Comparison of ENCODE assay signal across 17 cellular contexts in the genomic region with DNA sequence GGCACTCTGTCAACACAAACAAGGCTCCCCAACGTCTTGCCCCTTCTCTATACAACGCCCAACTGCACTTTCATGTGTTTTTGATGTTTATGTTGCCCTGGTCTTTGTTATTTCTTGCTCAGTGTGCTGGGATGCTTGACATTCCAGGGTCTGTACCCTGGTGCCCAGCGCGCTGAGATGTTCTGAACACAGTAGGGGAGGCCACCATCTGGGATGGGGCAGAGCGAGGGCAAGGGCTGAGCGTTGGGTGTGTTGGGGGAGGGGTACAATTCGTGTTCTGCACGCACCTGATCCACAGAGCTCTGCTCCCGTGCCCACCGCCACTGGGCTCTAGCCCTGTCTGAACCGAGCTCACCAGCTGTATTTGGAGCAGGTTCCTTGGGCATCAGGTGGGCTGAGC. TPM values are rescaled to one million over a fixed set of nuclear protein-coding genes. Genes with fewer than 3 reads are reported as not detected.
DNase-seq lines count a peak whose midpoint lies in the region; ATAC-seq and TF ChIP-seq lines count a peak whose summit lies in the region.
"Had no signal": no experiment of that assay in that cellular context is flagged by ENCODE, and none has a peak within 500 bp of the region (broad histone marks: within the 10 kb centered on the region; RNA-seq: fewer than 3 reads in every experiment).

No MANE protein-coding gene starts in this region.

- TF ChIP-seq CTCF in IMR-90 (conservative IDR thresholded peaks at IDR 0.05; ENCODE audit: low read depth, low read length) (no peak), spleen (IDR thresholded peaks at IDR 0.05 in 8 of 11, conservative IDR thresholded peaks at IDR 0.05 in 3 of 11) (no peak), body of pancreas (IDR thresholded peaks at IDR 0.05) (no peak)

- ATAC-seq in IMR-90 (ENCODE audit: low read depth) (peak; percentile 50), body of pancreas (no peak), HG03159 (IDR thresholded peaks at IDR 0.05; ENCODE audit: unreplicated experiment) (no peak), GM21825 (IDR thresholded peaks at IDR 0.05; ENCODE audit: unreplicated experiment) (no peak)
- ATAC-seq: Panc1 had no signal

- H2BK120ac ChIP-seq in IMR-90 (ENCODE audit: low read depth, low read length) (no peak overlapping the region), mesenchymal stem cell (ENCODE audit: low read depth, low read length) (no peak overlapping the region)

- H4K5ac ChIP-seq in IMR-90 (ENCODE audit: low read depth, low read length): no peak overlapping the region

- DNase-seq in IMR-90 (no peak), adipocyte (ENCODE audit: low read depth) (peak; percentile 11), mesenchymal stem cell (no peak), spleen (peak; percentile 49), body of pancreas (no peak)
- DNase-seq: DMS79, MM.1S, NCI-H1092, NCI-H146, NCI-H2029 treated with DMSO at 0.1 percent for 48 hours, NCI-H2171, Right ventricle myocardium superior had no signal

- H3K18ac ChIP-seq in IMR-90 (ENCODE audit: low read depth, low read length) (no peak overlapping the region), mesenchymal stem cell (ENCODE audit: low read depth in 1 of 2, low read length in 2 of 2) (no peak overlapping the region)

- no peak overlapping the region for H3K56ac ChIP-seq in IMR-90 (ENCODE audit: extremely low read depth, insufficient read depth, low read length)

- H3K27me3 ChIP-seq in IMR-90 (ENCODE audit: control insufficient read depth, insufficient read depth, low read length) (no peaks in the 10 kb centered on the region), adipocyte (replicated peaks; ENCODE audit: control insufficient read depth, insufficient read depth, low read length) (no peaks in the 10 kb centered on the region), mesenchymal stem cell (ENCODE audit: control insufficient read depth in 1 of 2, insufficient read depth in 1 of 2, low read length in 2 of 2) (no peaks in the 10 kb centered on the region), spleen (replicated peaks in 1 of 7) (no peaks in the 10 kb centered on the region), body of pancreas (no peaks in the 10 kb centered on the region)

- BruUV-seq in IMR-90 (replicated peaks; lab: Mats Ljungman, UMichigan): no TSS peak

- in situ Hi-C loops in IMR-90 (cut with MboI; ENCODE audit: low sequenced_read_pairs): no loop called here

- H3K9me1 ChIP-seq in IMR-90 (ENCODE audit: insufficient read depth, low read length): peaks cover 18% of the 10 kb centered on the region

- no peak overlapping the region for H3K9ac ChIP-seq in IMR-90 (ENCODE audit: low read depth, low read length)
- no peak overlapping the region for H3K9ac ChIP-seq in adipocyte (ENCODE audit: low read length)
- H3K9ac ChIP-seq in mesenchymal stem cell (ENCODE audit: low read length): no peak overlapping the region

- H3K23ac ChIP-seq in IMR-90 (ENCODE audit: low read depth, low read length): no peak overlapping the region
- no peak overlapping the region for H3K23ac ChIP-seq in mesenchymal stem cell (ENCODE audit: low read length in 2 of 2)

- H3K9me3 ChIP-seq in IMR-90 (ENCODE audit: control insufficient read depth, insufficient read depth, low read length) (no peaks in the 10 kb centered on the region), adipocyte (ENCODE audit: control insufficient read depth, low read length) (no peaks in the 10 kb centered on the region), mesenchymal stem cell (ENCODE audit: control insufficient read depth, low read length) (no peaks in the 10 kb centered on the region), spleen (no peaks in the 10 kb centered on the region), body of pancreas (no peaks in the 10 kb centered on the region)

- 0 out of 2 replicates have a peak overlapping the region, but pooled peaks have one; percentile 21 for H3K14ac ChIP-seq in IMR-90 (replicated peaks; ENCODE audit: low read depth, low read length)
- no peak overlapping the region for H3K14ac ChIP-seq in mesenchymal stem cell (ENCODE audit: low read length in 2 of 2)

- H3K36me3 ChIP-seq in IMR-90 (ENCODE audit: control insufficient read depth, insufficient read depth, low read length) (peaks cover 3% of the 10 kb centered on the region; the same call in 1 of the 2 replicates), adipocyte (ENCODE audit: control insufficient read depth, insufficient read depth, low read length, severe bottlenecking) (peaks cover 33% of the 10 kb centered on the region), mesenchymal stem cell (ENCODE audit: control insufficient read depth in 1 of 2, insufficient read depth in 2 of 2, low read depth in 1 of 2, low read length in 2 of 2) (peaks cover 69 to 83% of the 10 kb centered on the region in 2 experiments), spleen (no peaks in the 10 kb centered on the region), body of pancreas (replicated peaks in 1 of 2; ENCODE audit: insufficient read depth in 1 of 2, low read depth in 2 of 2) (no peaks in the 10 kb centered on the region)

- H3K4me1 ChIP-seq in IMR-90 (ENCODE audit: control insufficient read depth, insufficient read depth, low read length) (peaks cover 11% of the 10 kb centered on the region), adipocyte (ENCODE audit: control insufficient read depth, insufficient read depth, low read length) (peaks cover 17% of the 10 kb centered on the region), mesenchymal stem cell (ENCODE audit: control insufficient read depth, insufficient read depth, low read depth, low read length) (peaks cover 39% of the 10 kb centered on the region), spleen (peaks cover 0 to 9% (median 4%) of the 10 kb centered on the region in 6 donors), body of pancreas (no peaks in the 10 kb centered on the region)

- H2BK12ac ChIP-seq in mesenchymal stem cell (ENCODE audit: low read length in 2 of 2): no peak overlapping the region

- H2AK5ac ChIP-seq in IMR-90 (ENCODE audit: low read depth, low read length) (no peak overlapping the region), mesenchymal stem cell (ENCODE audit: low read length, severe bottlenecking) (peak overlapping the region; percentile 33)

- TF ChIP-seq POLR2A in IMR-90 (IDR thresholded peaks at IDR 0.05; ENCODE audit: low read depth, low read length): no peak
- no peak for TF ChIP-seq POLR2A in spleen (IDR thresholded peaks at IDR 0.05)
- no peak for TF ChIP-seq POLR2A in body of pancreas (IDR thresholded peaks at IDR 0.05)

- H4K8ac ChIP-seq in IMR-90 (ENCODE audit: low read depth in 2 of 2, low read length in 2 of 2) (no peak overlapping the region), mesenchymal stem cell (ENCODE audit: low read length) (no peak overlapping the region)

- no peak overlapping the region for H3K27ac ChIP-seq in IMR-90 (ENCODE audit: insufficient read depth, low read length)
- peak overlapping the region; percentile 61 for H3K27ac ChIP-seq in mesenchymal stem cell (ENCODE audit: low read length, poor library complexity, severe bottlenecking)
- H3K27ac ChIP-seq in spleen: no peak overlapping the region
- no peak overlapping the region for H3K27ac ChIP-seq in body of pancreas
- H3K27ac ChIP-seq: C4-2B, SK-N-MC had no signal

- no peak overlapping the region for H3K4me2 ChIP-seq in IMR-90 (ENCODE audit: low read depth, low read length)
- no peak overlapping the region for H3K4me2 ChIP-seq in mesenchymal stem cell (ENCODE audit: low read length, poor library complexity, severe bottlenecking)

- H3K79me1 ChIP-seq in IMR-90 (ENCODE audit: low read depth in 1 of 2, low read length in 2 of 2) (peaks cover 0 to 20% of the 10 kb centered on the region in 2 experiments; a peak in 1 of 4 replicates), mesenchymal stem cell (replicated peaks; ENCODE audit: low read length, poor library complexity, severe bottlenecking) (peaks cover 46% of the 10 kb centered on the region)

- POLR2A ChIA-PET in IMR-90 (lab: Charles Lee; ENCODE audit: unreplicated experiment): interaction anchor here (0.5 kb wide), 1 partner anchor 260 kb away, joined by 3 read pairs; no protein-coding TSS in a partner anchor

- peak overlapping the region; percentile 5 for H2AK9ac ChIP-seq in IMR-90 (replicated peaks; ENCODE audit: low read depth, low read length, poor library complexity)

- no peak overlapping the region; the same call in 1 of the 2 replicates for H3K4ac ChIP-seq in IMR-90 (ENCODE audit: low read depth, low read length)
- no peak overlapping the region for H3K4ac ChIP-seq in mesenchymal stem cell (ENCODE audit: low read depth in 1 of 2, low read length in 2 of 2)

- no peak overlapping the region; the same call in 1 of the 2 replicates for H4K91ac ChIP-seq in IMR-90 (ENCODE audit: insufficient read depth, low read depth, low read length)
- H4K91ac ChIP-seq in mesenchymal stem cell (ENCODE audit: low read length): no peak overlapping the region

- H4K20me1 ChIP-seq in IMR-90 (ENCODE audit: insufficient read depth, low read length): no peaks in the 10 kb centered on the region

- WGBS in IMR-90 (ENCODE audit: extremely low coverage in 2 of 2, insufficient read length in 1 of 2), 2 experiments: 20% methylated on average over 2 of the region's 11 CpGs; no CpG with 5 or more reads in 1 of the 2 experiments
- WGBS in mesenchymal stem cell: 72% methylated on average over 9 of the region's 11 CpGs
- WGBS in spleen, 5 donors: 62 to 81% (median 75%) methylated on average over 7 to 11 of the region's 11 CpGs
- 73% methylated on average over 11 of the region's 11 CpGs for WGBS in body of pancreas, 2 donors

- H2BK15ac ChIP-seq in IMR-90 (ENCODE audit: low read depth, low read length): no peak overlapping the region
- H2BK15ac ChIP-seq in mesenchymal stem cell (ENCODE audit: low read depth, poor library complexity, severe bottlenecking): no peak overlapping the region

- intact Hi-C loops in IMR-90 (cut with micrococcal nuclease): no loop called here
- intact Hi-C loops in spleen (cut with DNase I; ENCODE audit: low total_unique reads): no loop called here
- intact Hi-C loops in body of pancreas (cut with DNase I): no loop called here

- CTCF ChIA-PET in IMR-90 (lab: Yijun Ruan, JAX): no interaction called here

- no peak for TF ChIP-seq RAD21 in IMR-90 (IDR thresholded peaks at IDR 0.05; ENCODE audit: low read length)

- no peak overlapping the region for H3K4me3 ChIP-seq in IMR-90 (ENCODE audit: insufficient read depth, low read depth, low read length)
- no peak overlapping the region for H3K4me3 ChIP-seq in adipocyte (ENCODE audit: low read length)
- H3K4me3 ChIP-seq in mesenchymal stem cell (ENCODE audit: insufficient read depth in 1 of 2, low read depth in 1 of 2, low read length in 2 of 2): no peak overlapping the region
- H3K4me3 ChIP-seq in spleen: no peak overlapping the region
- H3K4me3 ChIP-seq in body of pancreas: no peak overlapping the region
- H3K4me3 ChIP-seq: SK-N-MC had no signal

- H2BK5ac ChIP-seq in IMR-90 (ENCODE audit: low read depth, low read length, poor library complexity, severe bottlenecking) (no peak overlapping the region), mesenchymal stem cell (ENCODE audit: low read depth, low read length, poor library complexity, severe bottlenecking) (no peak overlapping the region)

- no peak overlapping the region for H2AFZ ChIP-seq in IMR-90 (replicated peaks; ENCODE audit: low read length, poor library complexity)
- H2AFZ ChIP-seq in mesenchymal stem cell (ENCODE audit: low read depth, low read length): no peak overlapping the region

- dilution Hi-C loops in IMR-90 (cut with HindIII; ENCODE audit: low sequenced_read_pairs, unreplicated experiment): no loop called here

- H2BK20ac ChIP-seq in IMR-90 (ENCODE audit: low read depth, low read length): no peak overlapping the region

RNA-seq across cellular contexts. Expression of gene ISCA2, which starts 52.9 kb away (rescaled TPM):
- total RNA-seq in IMR-90 (2012; rRNA removed) (5.4 and 9.2 TPM in 2 replicates), spleen (10 to 100 TPM; 11.7 to 24.7 (median 19.0) TPM), body of pancreas (10 to 100 TPM in 1 of 2 donors, 1 to 10 TPM in 1; 4.3 to 17.6 TPM)
- polyA plus RNA-seq in IMR-90 (2012; rRNA removed) (25.7 and 25.8 TPM in 2 replicates), spleen (10 to 100 TPM; 25.8 to 28.9 (median 26.0) TPM)
- 2.7 and 5.1 TPM in 2 replicates for polyA plus RNA-seq in IMR-90 (2012; cell fraction: cytosol; rRNA removed)
- 1.3 and 5.5 TPM in 2 replicates for polyA plus RNA-seq in IMR-90 (2012; cell fraction: nucleus; rRNA removed; ENCODE audit: low replicate concordance)
- polyA plus RNA-seq in mesenchymal stem cell (2013, experiment 1 of 2): 37.5 TPM
- 35.9 TPM for polyA plus RNA-seq in mesenchymal stem cell (2013, experiment 2 of 2)

RNA-seq across cellular contexts. Expression of gene NPC2, which starts 53.3 kb away (rescaled TPM):
- 123 and 210 TPM in 2 replicates for total RNA-seq in IMR-90 (2012; rRNA removed)
- polyA plus RNA-seq in IMR-90 (2012; rRNA removed): 272 and 273 TPM in 2 replicates
- 197 and 369 TPM in 2 replicates for polyA plus RNA-seq in IMR-90 (2012; cell fraction: cytosol; rRNA removed)
- 66.2 and 72.0 TPM in 2 replicates for polyA plus RNA-seq in IMR-90 (2012; cell fraction: nucleus; rRNA removed; ENCODE audit: low replicate concordance)
- polyA plus RNA-seq in mesenchymal stem cell (2013, experiment 1 of 2): 939 TPM
- 965 TPM for polyA plus RNA-seq in mesenchymal stem cell (2013, experiment 2 of 2)
- total RNA-seq in spleen: 100 to 1,000 TPM; 191 to 956 (median 322) TPM
- 100 to 1,000 TPM; 202 to 299 (median 221) TPM for polyA plus RNA-seq in spleen
- total RNA-seq in body of pancreas: 100 to 1,000 TPM in 1 of 2 donors, 10 to 100 TPM in 1; 97.5 to 130 TPM

Comparison
In these comparisons a context has a peak if more than half of its experiments do, and no peak if none do; other contexts are left out.
1. DNase-seq: peak in adipocyte (single experiment) and spleen (single experiment); none in IMR-90 (single experiment), mesenchymal stem cell (single experiment) and body of pancreas (0 of 4).